ENCODE assay signal across 14 cellular contexts in genomic region chr1:170665625-170666024, GRCh38. TPM values are rescaled to one million over a fixed set of nuclear protein-coding genes. Genes with fewer than 3 reads are reported as not detected.
DNase-seq lines count a peak whose midpoint lies in the region; ATAC-seq and TF ChIP-seq lines count a peak whose summit lies in the region.
"Had no signal": no experiment of that assay in that cellular context is flagged by ENCODE, and none has a peak within 500 bp of the region (broad histone marks: within the 10 kb centered on the region; RNA-seq: fewer than 3 reads in every experiment).

No MANE protein-coding gene starts in this region.

- no peak for TF ChIP-seq EP300 in esophagus muscularis mucosa (IDR thresholded peaks at IDR 0.05)

- H3K9ac ChIP-seq in HUES6 (ENCODE audit: low read length) (peak overlapping the region; percentile 59), parathyroid adenoma (no peak overlapping the region)

- 56% methylated on average over 13 of the region's 14 CpGs for WGBS in esophagus muscularis mucosa

- intact Hi-C loops in esophagus muscularis mucosa (cut with DNase I) (loop anchor here (10.0 kb wide), 1 partner anchor 731 kb away; no protein-coding TSS in a partner anchor), OCI-LY7 (cut with micrococcal nuclease; ENCODE audit: unreplicated experiment) (no loop called here)

- POLR2A ChIA-PET in AG04450 (lab: Yijun Ruan, JAX) = interaction anchor here (1.1 kb wide), 1 partner anchor 133 kb away, joined by 10 read pairs; the partner anchor contains the start of gene GORAB
- POLR2A ChIA-PET in OCI-LY7 (lab: Charles Lee) = no interaction called here

- H3K4me2 ChIP-seq in parathyroid adenoma (ENCODE audit: low read length) (no peak overlapping the region), OCI-LY7 (ENCODE audit: low read length) (no peak overlapping the region)

- BruUV-seq in OCI-LY7 (replicated peaks; lab: Mats Ljungman, UMichigan) = no TSS peak

- H3K27ac ChIP-seq in AG04450 (ENCODE audit: low read depth, low read length) (peak overlapping the region; percentile 89), HUES6 (ENCODE audit: low read depth, low read length) (no peak overlapping the region), esophagus muscularis mucosa (replicated peaks in 1 of 4) (peak overlapping the region in 3 of 4 donors; percentile 77 to 83 (median 79)), parathyroid adenoma (no peak overlapping the region), OCI-LY7 (ENCODE audit: low read depth, low read length, poor library complexity, severe bottlenecking) (no peak overlapping the region)
- H3K27ac ChIP-seq: C4-2B had no signal

- H3K27me3 ChIP-seq in AG04450 (ENCODE audit: control insufficient read depth, insufficient read depth, low read length) = no peaks in the 10 kb centered on the region
- peaks cover 100% of the 10 kb centered on the region for H3K27me3 ChIP-seq in HUES6 (ENCODE audit: control insufficient read depth, insufficient read depth, low read length)
- H3K27me3 ChIP-seq in esophagus muscularis mucosa = peaks cover 0 to 100% (median 59%) of the 10 kb centered on the region in 4 donors
- peaks cover 39% of the 10 kb centered on the region for H3K27me3 ChIP-seq in parathyroid adenoma (ENCODE audit: control insufficient read depth, insufficient read depth, low read length)

- CTCF ChIA-PET in AG04450 (lab: Charles Lee) (no interaction called here), OCI-LY7 (lab: Charles Lee; ENCODE audit: unreplicated experiment) (no interaction called here)

- TF ChIP-seq CTCF in AG04450 (IDR thresholded peaks at IDR 0.05; ENCODE audit: low read depth, low read length) (no peak), esophagus muscularis mucosa (IDR thresholded peaks at IDR 0.05) (no peak), parathyroid adenoma (IDR thresholded peaks at IDR 0.05) (no peak), OCI-LY7 (conservative IDR thresholded peaks at IDR 0.05; ENCODE audit: low read length) (no peak)

- no peaks in the 10 kb centered on the region for H4K20me1 ChIP-seq in OCI-LY7 (ENCODE audit: insufficient read depth, low read length)

- H2AFZ ChIP-seq in parathyroid adenoma (no peak overlapping the region), OCI-LY7 (ENCODE audit: low read length) (no peak overlapping the region)

- no peak for TF ChIP-seq POLR2A in esophagus muscularis mucosa (IDR thresholded peaks at IDR 0.05; ENCODE audit: low read depth)

- H3K4me1 ChIP-seq in HUES6 (ENCODE audit: control insufficient read depth, insufficient read depth, low read length) (peaks cover 54% of the 10 kb centered on the region), esophagus muscularis mucosa (peaks cover 10 to 57% (median 48%) of the 10 kb centered on the region in 4 donors), parathyroid adenoma (no peaks in the 10 kb centered on the region), OCI-LY7 (ENCODE audit: insufficient read depth, low read length, poor library complexity, severe bottlenecking) (no peaks in the 10 kb centered on the region)

- no peaks in the 10 kb centered on the region for H3K36me3 ChIP-seq in HUES6 (ENCODE audit: control insufficient read depth, insufficient read depth, low read length)
- no peaks in the 10 kb centered on the region for H3K36me3 ChIP-seq in esophagus muscularis mucosa
- H3K36me3 ChIP-seq in parathyroid adenoma (ENCODE audit: control insufficient read depth, insufficient read depth, low read length) = no peaks in the 10 kb centered on the region
- no peaks in the 10 kb centered on the region for H3K36me3 ChIP-seq in OCI-LY7 (ENCODE audit: insufficient read depth, low read length)

- peak overlapping the region; percentile 94 for H3K4me3 ChIP-seq in AG04450 (ENCODE audit: low read depth, low read length)
- peak overlapping the region; percentile 22; the same call in 1 of the 2 replicates for H3K4me3 ChIP-seq in HUES6 (ENCODE audit: low read depth, low read length)
- peak overlapping the region; percentile 52 to 73 (median 58) for H3K4me3 ChIP-seq in esophagus muscularis mucosa
- peak overlapping the region; percentile 33 for H3K4me3 ChIP-seq in parathyroid adenoma (ENCODE audit: low read depth, low read length)
- H3K4me3 ChIP-seq in OCI-LY7 (ENCODE audit: low read depth, low read length, poor library complexity, severe bottlenecking) = no peak overlapping the region

- H3K79me2 ChIP-seq in parathyroid adenoma (no peaks in the 10 kb centered on the region), OCI-LY7 (ENCODE audit: insufficient read depth, low read depth, low read length) (no peaks in the 10 kb centered on the region)

- H3K9me2 ChIP-seq in OCI-LY7 (ENCODE audit: insufficient read depth, low read length) = no peaks in the 10 kb centered on the region

- ATAC-seq in GM19035 (IDR thresholded peaks at IDR 0.05; ENCODE audit: unreplicated experiment) (no peak), GM18498 (IDR thresholded peaks at IDR 0.05; ENCODE audit: unreplicated experiment) (no peak)
- ATAC-seq: HCT116, T-helper 17 cell had no signal

- DNase-seq in AG04450 (ENCODE audit: low read depth, low spot score) (no peak), esophagus muscularis mucosa (ENCODE audit: extremely low spot score) (no peak), OCI-LY7 (ENCODE audit: low spot score) (no peak)
- no peak for DNase-seq in effector CD4-positive, alpha-beta T cell
- DNase-seq: NCI-H2029 treated with DMSO at 0.1 percent for 48 hours; stimulated activated CD4-positive, alpha-beta T cell treated with anti-CD3 and anti-CD28 coated beads, Interleukin-4, amount 100 ng/mL, for 1 hour; T-helper 17 cell had no signal

- H3K9me3 ChIP-seq in AG04450 (ENCODE audit: control insufficient read depth, insufficient read depth, low read length) (peaks cover 22% of the 10 kb centered on the region), HUES6 (ENCODE audit: control insufficient read depth, insufficient read depth, low read depth, low read length) (no peaks in the 10 kb centered on the region), esophagus muscularis mucosa (no peaks in the 10 kb centered on the region), parathyroid adenoma (ENCODE audit: control insufficient read depth, low read length) (no peaks in the 10 kb centered on the region), OCI-LY7 (ENCODE audit: low read length) (no peaks in the 10 kb centered on the region)

RNA-seq across cellular contexts. Expression of gene PRRX1, which starts 1.7 kb away (rescaled TPM):
- 88.4 and 107 TPM in 2 replicates for polyA plus RNA-seq in AG04450 (2011; rRNA removed)
- polyA minus RNA-seq in AG04450 (2011; rRNA and poly(A)+ RNA removed) = 118 and 128 TPM in 2 replicates
- total RNA-seq in esophagus muscularis mucosa = 10 to 100 TPM; 11.6 to 31.2 (median 28.4) TPM
- total RNA-seq in OCI-LY7 (2014; rRNA removed; shearing (Covaris generic)) = not detected in 2 replicates
- total RNA-seq in OCI-LY7 (2022) = not detected in 2 replicates
- total RNA-seq: activated CD8-positive, alpha-beta memory T cell treated with anti-CD3 and anti-CD28 coated beads for 36 hours; T-helper 17 cell had no signal

Comparison
In these comparisons a context has a peak if more than half of its experiments do, and no peak if none do; other contexts are left out.
1. H3K27ac ChIP-seq: peak in AG04450 (single experiment) and esophagus muscularis mucosa (3 of 4); none in HUES6 (single experiment), parathyroid adenoma (single experiment) and OCI-LY7 (single experiment).
2. RNA of gene PRRX1, which starts 1.7 kb away (total RNA-seq): 11.6 to 31.2 TPM in esophagus muscularis mucosa; not detected in OCI-LY7; every median in the first group is over 10 times any median in the second.